21 cellular contexts compared by ENCODE assay signal in genomic region chr9:86062845-86063693, GRCh38. TPM values are rescaled to one million over a fixed set of nuclear protein-coding genes. Genes with fewer than 3 reads are reported as not detected.
DNase-seq lines count a peak whose midpoint lies in the region; ATAC-seq and TF ChIP-seq lines count a peak whose summit lies in the region.
"Had no signal": no experiment of that assay in that cellular context is flagged by ENCODE, and none has a peak within 500 bp of the region (broad histone marks: within the 10 kb centered on the region; RNA-seq: fewer than 3 reads in every experiment).

No MANE protein-coding gene starts in this region.

- peaks cover 1% of the 10 kb centered on the region for H3K4me1 Mint-ChIP-seq in osteocyte (ENCODE audit: unreplicated experiment)
- H3K4me1 Mint-ChIP-seq in endothelial cell (ENCODE audit: unreplicated experiment), result peaks cover 41% of the 10 kb centered on the region
- H3K4me1 Mint-ChIP-seq: CD4-positive, CD25-positive, alpha-beta regulatory T cell; immature natural killer cell had no signal

- no peaks in the 10 kb centered on the region for H3K9me3 ChIP-seq in Peyer's patch
- H3K9me3 ChIP-seq: adrenal gland, heart left ventricle had no signal

- peak; percentile 52 for ATAC-seq in GM18867 (IDR thresholded peaks at IDR 0.05; ENCODE audit: unreplicated experiment)
- peak; percentile 72 for ATAC-seq in left colon
- no peak for ATAC-seq in HG03139 (IDR thresholded peaks at IDR 0.05; ENCODE audit: unreplicated experiment)
- ATAC-seq: heart left ventricle, sciatic nerve had no signal

- H3K27me3 Mint-ChIP-seq in osteocyte (ENCODE audit: unreplicated experiment), result no peaks in the 10 kb centered on the region
- peaks cover 3% of the 10 kb centered on the region for H3K27me3 Mint-ChIP-seq in endothelial cell (ENCODE audit: unreplicated experiment)

- H3K27ac Mint-ChIP-seq in osteocyte (ENCODE audit: unreplicated experiment) (no peak overlapping the region), endothelial cell (ENCODE audit: unreplicated experiment) (no peak overlapping the region)
- H3K27ac Mint-ChIP-seq: activated T-helper 2 cell treated with anti-CD3 and anti-CD28 coated beads, Interferon-gamma antibody, Interleukin-2, Interleukin-4, amounts not matched to agents 10 μg/mL and 5 μg/mL and 100 μg/mL, durations not matched to agents 14 hours and 24 hours and 36 hours; CD4-positive, CD25-positive, alpha-beta regulatory T cell; stimulated activated naive CD8-positive, alpha-beta T cell treated with anti-CD3 and anti-CD28 coated beads, Interleukin-15, Interleukin-2, amounts not matched to agents 100 ng/mL and 50 ng/mL, for 24 hours had no signal

- intact Hi-C loops in left colon (cut with DNase I, micrococcal nuclease), result no loop called here

- H3K9me3 Mint-ChIP-seq in osteocyte (ENCODE audit: unreplicated experiment) (no peaks in the 10 kb centered on the region), endothelial cell (ENCODE audit: unreplicated experiment) (no peaks in the 10 kb centered on the region)
- H3K9me3 Mint-ChIP-seq: activated T-helper 2 cell treated with anti-CD3 and anti-CD28 coated beads, Interferon-gamma antibody, Interleukin-2, Interleukin-4, amounts not matched to agents 10 μg/mL and 5 μg/mL and 100 μg/mL, durations not matched to agents 14 hours and 24 hours and 36 hours; immature natural killer cell; stimulated activated naive CD8-positive, alpha-beta T cell treated with anti-CD3 and anti-CD28 coated beads, Interleukin-15, Interleukin-2, amounts not matched to agents 100 ng/mL and 50 ng/mL, for 24 hours had no signal

- peaks cover 0 to 9% (median 0%) of the 10 kb centered on the region in 4 donors for H3K4me1 ChIP-seq in Peyer's patch
- H3K4me1 ChIP-seq: heart left ventricle had no signal

- no peak for TF ChIP-seq POLR2A in Peyer's patch (IDR thresholded peaks at IDR 0.05)

- H3K36me3 ChIP-seq in Peyer's patch, result no peaks in the 10 kb centered on the region
- H3K36me3 ChIP-seq: adrenal gland, cardiac muscle cell, heart left ventricle had no signal

- H3K36me3 Mint-ChIP-seq in osteocyte (ENCODE audit: unreplicated experiment) (peaks cover 8% of the 10 kb centered on the region), endothelial cell (ENCODE audit: low read depth, unreplicated experiment) (peaks cover 30% of the 10 kb centered on the region)
- H3K36me3 Mint-ChIP-seq: CD4-positive, CD25-positive, alpha-beta regulatory T cell had no signal

- no peaks in the 10 kb centered on the region for H3K27me3 ChIP-seq in Peyer's patch
- H3K27me3 ChIP-seq: adrenal gland, cardiac muscle cell, heart left ventricle had no signal

- TF ChIP-seq CTCF in Peyer's patch (IDR thresholded peaks at IDR 0.05), result no peak
- no peak for TF ChIP-seq CTCF in osteocyte (IDR thresholded peaks at IDR 0.05)
- no peak for TF ChIP-seq CTCF in endothelial cell (IDR thresholded peaks at IDR 0.05; ENCODE audit: unreplicated experiment)

- H3K4me3 Mint-ChIP-seq in osteocyte (ENCODE audit: unreplicated experiment) (no peak overlapping the region), endothelial cell (ENCODE audit: unreplicated experiment) (no peak overlapping the region)
- H3K4me3 Mint-ChIP-seq: CD4-positive, CD25-positive, alpha-beta regulatory T cell; immature natural killer cell; stimulated activated naive CD8-positive, alpha-beta T cell treated with anti-CD3 and anti-CD28 coated beads, Interleukin-15, Interleukin-2, amounts not matched to agents 100 ng/mL and 50 ng/mL, for 24 hours had no signal

- H3K27ac ChIP-seq in Peyer's patch, result peak overlapping the region in 3 of 4 donors; percentile 51 to 73 (median 61)
- H3K27ac ChIP-seq: cardiac muscle cell, heart left ventricle had no signal

- in situ Hi-C loops in KBM-7 (cut with MboI; ENCODE audit: low pct_unique_long_range_greater_than_20kb, low sequenced_read_pairs), result no loop called here

- peak overlapping the region in 3 of 4 donors; percentile 24 to 54 (median 47) for H3K4me3 ChIP-seq in Peyer's patch
- H3K4me3 ChIP-seq: adrenal gland, cardiac muscle cell, heart left ventricle had no signal

- DNase-seq in Peyer's patch, result peak in 1 of 3 donors; percentile 59
- DNase-seq in left colon, result peak; percentile 26 to 34
- DNase-seq in osteocyte (ENCODE audit: extremely low spot score, unreplicated experiment), result peak; percentile 19
- no peak for DNase-seq in activated CD8-positive, alpha-beta memory T cell treated with anti-CD3 and anti-CD28 coated beads, Interleukin-2, amount 50 U/mL, for 48 hours
- DNase-seq in KBM-7, result no peak
- no peak for DNase-seq in endothelial cell (ENCODE audit: low spot score)
- DNase-seq: activated CD4-positive, CD25-positive, alpha-beta regulatory T cell treated with anti-CD3 and anti-CD28 coated beads, Interleukin-2, amount 50 U/mL, for 72 hours; CD4-positive, CD25-positive, alpha-beta regulatory T cell; HCEC 1CT; heart left ventricle; immature natural killer cell; NCI-H1436 treated with DMSO at 0.1 percent for 48 hours; NCI-H2171; NCI-H774 had no signal

RNA-seq across cellular contexts. Expression of gene GOLM1, which starts 36.3 kb away (rescaled TPM):
- total RNA-seq in Peyer's patch (10 to 100 TPM; 52.7 to 59.7 (median 56.2) TPM), left colon (100 to 1,000 TPM; 324 to 443 TPM), osteocyte (91.9 and 93.4 TPM in 2 replicates), endothelial cell (ENCODE audit: unreplicated experiment) (87.5 TPM)

Comparison
In these comparisons a context has a peak if more than half of its experiments do, and no peak if none do; other contexts are left out.
1. DNase-seq: peak in left colon (2 of 2) and osteocyte (single experiment); none in activated CD8-positive, alpha-beta memory T cell treated with anti-CD3 and anti-CD28 coated beads, Interleukin-2, amount 50 U/mL, for 48 hours (single experiment), KBM-7 (single experiment) and endothelial cell (single experiment).